Comparison of ENCODE assay signal across 9 cellular contexts in the genomic region with DNA sequence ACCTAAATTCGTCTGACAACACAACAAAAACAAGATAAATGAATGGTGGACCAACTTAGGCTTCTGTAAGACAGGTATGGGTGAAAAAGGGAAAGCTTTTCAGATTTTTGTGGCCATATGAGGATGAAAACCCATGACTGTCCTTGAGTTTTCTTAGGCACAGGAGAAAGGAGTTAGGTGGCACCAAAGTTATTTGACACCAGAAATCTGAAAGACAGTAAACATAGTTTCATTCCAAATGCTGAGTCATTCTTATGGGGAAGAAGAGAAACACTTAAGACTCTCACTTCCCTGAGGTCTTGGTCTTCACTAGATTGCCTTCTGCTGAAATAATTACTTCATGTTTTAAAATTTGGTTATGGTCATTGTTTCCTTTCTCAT. TPM values are rescaled to one million over a fixed set of nuclear protein-coding genes. Genes with fewer than 3 reads are reported as not detected.
A peak's percentile ranks its signal among the peaks of the same experiment; 100 is the strongest.
DNase-seq lines count a peak whose midpoint lies in the region; ATAC-seq, FAIRE-seq and TF ChIP-seq lines count a peak whose summit lies in the region.
"Had no signal": no experiment of that assay in that cellular context is flagged by ENCODE, and none has a peak within 500 bp of the region (broad histone marks: within the 10 kb centered on the region; RNA-seq: fewer than 3 reads in every experiment).

No MANE protein-coding gene starts in this region.

- TF ChIP-seq CTCF in PC-9 (conservative IDR thresholded peaks at IDR 0.05) (no peak), fibroblast of the aortic adventitia (IDR thresholded peaks at IDR 0.05; ENCODE audit: insufficient read depth, low read length) (no peak), sigmoid colon (IDR thresholded peaks at IDR 0.05) (no peak), D721Med (IDR thresholded peaks at IDR 0.05; ENCODE audit: insufficient read depth, missing control alignments) (no peak)
- TF ChIP-seq CTCF in CD8-positive, alpha-beta T cell (IDR thresholded peaks at IDR 0.05): no peak

- TF ChIP-seq EP300 in sigmoid colon (IDR thresholded peaks at IDR 0.05): no peak

- no peaks in the 10 kb centered on the region for H3K79me2 ChIP-seq in PC-9 (ENCODE audit: low read depth)

- no peak overlapping the region for H3K4me3 Mint-ChIP-seq in CD8-positive, alpha-beta T cell

- peak overlapping the region; percentile 98 for H3K27ac ChIP-seq in PC-9
- peak overlapping the region in 2 of 4 donors; percentile 8 to 32 for H3K27ac ChIP-seq in sigmoid colon
- H3K27ac ChIP-seq in CD8-positive, alpha-beta T cell (ENCODE audit: low read depth, low read length): no peak overlapping the region
- H3K27ac ChIP-seq: cardiac muscle cell had no signal

- H3K27me3 ChIP-seq in PC-9 (ENCODE audit: insufficient read depth, low read depth): no peaks in the 10 kb centered on the region
- H3K27me3 ChIP-seq in sigmoid colon: no peaks in the 10 kb centered on the region
- no peaks in the 10 kb centered on the region for H3K27me3 ChIP-seq in CD8-positive, alpha-beta T cell (ENCODE audit: insufficient read depth, low read length)
- H3K27me3 ChIP-seq: cardiac muscle cell had no signal

- H3K36me3 ChIP-seq in PC-9 (ENCODE audit: low read depth) (no peaks in the 10 kb centered on the region), sigmoid colon (no peaks in the 10 kb centered on the region)
- H3K36me3 ChIP-seq in CD8-positive, alpha-beta T cell (ENCODE audit: insufficient read depth, low read length): no peaks in the 10 kb centered on the region
- H3K36me3 ChIP-seq: cardiac muscle cell had no signal

- 90 to 91% methylated on average over 1 of the region's 1 CpG for WGBS in sigmoid colon, 2 donors

- H3K4me1 ChIP-seq in PC-9 (replicated peaks; ENCODE audit: insufficient read depth): peaks cover 34% of the 10 kb centered on the region
- peaks cover 0 to 17% (median 14%) of the 10 kb centered on the region in 4 donors for H3K4me1 ChIP-seq in sigmoid colon
- H3K4me1 ChIP-seq in CD8-positive, alpha-beta T cell (ENCODE audit: insufficient read depth, low read length): no peaks in the 10 kb centered on the region

- no peak for FAIRE-seq in D721Med (lab: Jason Lieb, UNC)

- peak; percentile 61 for DNase-seq in ACHN
- DNase-seq in PC-9: peak; percentile 7 to 82
- peak; percentile 62 for DNase-seq in fibroblast of the aortic adventitia (ENCODE audit: low read depth)
- no peak for DNase-seq in sigmoid colon
- DNase-seq in CD8-positive, alpha-beta T cell: no peak
- no peak for DNase-seq in D721Med (ENCODE audit: insufficient read length, low spot score)

- H3K27ac Mint-ChIP-seq in CD8-positive, alpha-beta T cell: no peak overlapping the region

- no peaks in the 10 kb centered on the region for H3K9me3 ChIP-seq in PC-9 (ENCODE audit: insufficient read depth, low read depth)
- H3K9me3 ChIP-seq in sigmoid colon: no peaks in the 10 kb centered on the region
- no peaks in the 10 kb centered on the region for H3K9me3 ChIP-seq in CD8-positive, alpha-beta T cell (ENCODE audit: low read length)

- ATAC-seq in GM19025 (IDR thresholded peaks at IDR 0.05; ENCODE audit: low read depth, unreplicated experiment) (peak; percentile 40), HG03060 (IDR thresholded peaks at IDR 0.05; ENCODE audit: low read depth, unreplicated experiment) (peak; percentile 68)
- no peak for ATAC-seq in CD8-positive, alpha-beta T cell

- H3K4me3 ChIP-seq in PC-9: peak overlapping the region; percentile 16; the same call in 1 of the 2 replicates
- H3K4me3 ChIP-seq in fibroblast of the aortic adventitia (ENCODE audit: low read depth, low read length): no peak overlapping the region
- H3K4me3 ChIP-seq in sigmoid colon: no peak overlapping the region
- no peak overlapping the region for H3K4me3 ChIP-seq in CD8-positive, alpha-beta T cell (ENCODE audit: low read depth, low read length)
- H3K4me3 ChIP-seq: cardiac muscle cell had no signal

- intact Hi-C loops in PC-9 (cut with micrococcal nuclease; ENCODE audit: unreplicated experiment): no loop called here
- intact Hi-C loops in sigmoid colon (cut with DNase I): no loop called here
- intact Hi-C loops in CD8-positive, alpha-beta T cell (cut with DNase I, micrococcal nuclease): loop anchor here in 1 of 2 experiments (10.0 kb wide), 1 partner anchor 64 kb away; no protein-coding TSS in a partner anchor

- H3K9me2 ChIP-seq in PC-9 (ENCODE audit: insufficient read depth): no peaks in the 10 kb centered on the region

- CTCF ChIA-PET in PC-9 (lab: Charles Lee): no interaction called here
- CTCF ChIA-PET in CD8-positive, alpha-beta T cell (lab: Charles Lee): interaction anchor here (1.1 to 1.4 kb wide), 2 partner anchors 9 to 97 kb away, joined by 3 to 5 read pairs; no protein-coding TSS in a partner anchor

- H3K4me1 Mint-ChIP-seq in CD8-positive, alpha-beta T cell (ENCODE audit: low read depth): peaks cover 7% of the 10 kb centered on the region

- POLR2A ChIA-PET in PC-9 (lab: Charles Lee; ENCODE audit: unreplicated experiment): interaction anchor here (0.7 kb wide), 1 partner anchor 44 kb away, joined by 3 read pairs; no protein-coding TSS in a partner anchor
- POLR2A ChIA-PET in CD8-positive, alpha-beta T cell (lab: Charles Lee): no interaction called here

- H3K36me3 Mint-ChIP-seq in CD8-positive, alpha-beta T cell: no peaks in the 10 kb centered on the region

- peak overlapping the region; percentile 42; the same call in 1 of the 2 replicates for H2AFZ ChIP-seq in PC-9

- H3K9me3 Mint-ChIP-seq in CD8-positive, alpha-beta T cell: no peaks in the 10 kb centered on the region

- no peaks in the 10 kb centered on the region for H3K27me3 Mint-ChIP-seq in CD8-positive, alpha-beta T cell (ENCODE audit: low read depth)

- in situ Hi-C loops in ACHN (cut with HindIII; ENCODE audit: low pct_ligation_motif_present, low pct_unique_long_range_greater_than_20kb, low sequenced_read_pairs): no loop called here

- H3F3A ChIP-seq in PC-9 (ENCODE audit: insufficient read depth, low read depth): peaks cover 17% of the 10 kb centered on the region

- BruUV-seq in PC-9 (replicated peaks; lab: Mats Ljungman, UMichigan): no TSS peak

- H3K4me2 ChIP-seq in PC-9: peak overlapping the region; percentile 55

- H4K20me1 ChIP-seq in PC-9 (ENCODE audit: insufficient read depth): no peaks in the 10 kb centered on the region

- TF ChIP-seq POLR2A in sigmoid colon (IDR thresholded peaks at IDR 0.05): no peak

RNA-seq across cellular contexts. Expression of a gene that starts 5.2 kb away (rescaled TPM):
- total RNA-seq in PC-9 (2021): 47.1 and 67.8 TPM in 2 replicates
- total RNA-seq in fibroblast of the aortic adventitia (ENCODE audit: low replicate concordance): 59.3 and 89.7 TPM in 2 replicates
- total RNA-seq in sigmoid colon: 10 to 100 TPM; 15.0 to 44.6 (median 17.9) TPM
- polyA plus RNA-seq in sigmoid colon: 10 to 100 TPM; 13.2 to 16.4 (median 15.4) TPM
- 1 to 10 TPM; 4.7 to 6.9 TPM for total RNA-seq in CD8-positive, alpha-beta T cell

Comparison
In these comparisons a context has a peak if more than half of its experiments do, and no peak if none do; other contexts are left out.
1. DNase-seq: peak in ACHN (single experiment), PC-9 (2 of 2) and fibroblast of the aortic adventitia (single experiment); none in sigmoid colon (single experiment), CD8-positive, alpha-beta T cell (0 of 7) and D721Med (single experiment).